1 cellular context compared by ENCODE assay signal in the genomic region with DNA sequence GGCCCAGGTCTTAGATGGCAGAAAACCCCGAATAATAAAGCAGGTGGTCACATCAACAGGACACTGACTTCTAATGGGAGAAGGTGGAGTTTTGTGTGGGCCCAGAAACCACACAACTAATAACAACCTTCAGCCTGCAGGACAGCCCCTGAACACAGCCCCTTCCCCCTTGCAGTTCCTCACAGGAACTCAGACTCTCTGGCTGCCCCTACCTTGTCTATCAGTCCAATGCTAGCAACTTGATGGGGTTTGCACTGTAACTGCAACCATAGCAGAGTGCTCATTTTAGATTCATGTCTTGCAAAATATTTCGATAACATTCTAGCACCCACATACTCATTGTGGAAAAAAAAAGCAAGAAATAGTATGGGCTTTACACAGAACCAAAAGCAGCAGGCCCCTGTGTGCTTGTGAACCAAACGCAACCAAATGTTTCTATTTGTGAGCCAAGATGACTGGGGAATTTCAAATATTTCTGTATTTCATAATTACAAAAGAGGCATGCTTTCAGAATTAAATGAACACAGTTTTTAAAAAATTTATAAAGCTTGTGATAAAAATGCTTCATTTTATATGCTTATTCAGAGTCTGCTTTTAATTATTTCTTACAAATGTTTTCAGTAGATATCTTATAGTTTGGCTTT.
TF ChIP-seq lines count a peak whose summit lies in the region.

No MANE protein-coding gene starts in this region.

TF ChIP-seq in SK-N-SH treated with all-trans-retinoic acid at 6 μM for 48 hours, 23 proteins besides CTCF, POLR2A, EP300 and RAD21 (continued from another document):
- TF ChIP-seq, protein P1, sequence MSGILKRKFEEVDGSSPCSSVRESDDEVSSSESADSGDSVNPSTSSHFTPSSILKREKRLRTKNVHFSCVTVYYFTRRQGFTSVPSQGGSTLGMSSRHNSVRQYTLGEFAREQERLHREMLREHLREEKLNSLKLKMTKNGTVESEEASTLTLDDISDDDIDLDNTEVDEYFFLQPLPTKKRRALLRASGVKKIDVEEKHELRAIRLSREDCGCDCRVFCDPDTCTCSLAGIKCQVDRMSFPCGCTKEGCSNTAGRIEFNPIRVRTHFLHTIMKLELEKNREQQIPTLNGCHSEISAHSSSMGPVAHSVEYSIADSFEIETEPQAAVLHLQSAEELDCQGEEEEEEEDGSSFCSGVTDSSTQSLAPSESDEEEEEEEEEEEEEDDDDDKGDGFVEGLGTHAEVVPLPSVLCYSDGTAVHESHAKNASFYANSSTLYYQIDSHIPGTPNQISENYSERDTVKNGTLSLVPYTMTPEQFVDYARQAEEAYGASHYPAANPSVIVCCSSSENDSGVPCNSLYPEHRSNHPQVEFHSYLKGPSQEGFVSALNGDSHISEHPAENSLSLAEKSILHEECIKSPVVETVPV (CRISPR knock-in tag; IDR thresholded peaks at IDR 0.05) = no peak
- peak; percentile 23; the same call in 1 of the 2 replicates for TF ChIP-seq ISL1 (CRISPR knock-in tag; IDR thresholded peaks at IDR 0.05)
- TF ChIP-seq SNAI2 (CRISPR knock-in tag; IDR thresholded peaks at IDR 0.05) = no peak
- TF ChIP-seq RARB (CRISPR knock-in tag; IDR thresholded peaks at IDR 0.05) = no peak
- no peak for TF ChIP-seq BACH2 (CRISPR knock-in tag; IDR thresholded peaks at IDR 0.05; ENCODE audit: borderline replicate concordance)
- no peak for TF ChIP-seq GLIS3 (CRISPR knock-in tag; IDR thresholded peaks at IDR 0.05)
